Comparison of ENCODE assay signal across 8 cellular contexts in genomic region chr11:73779084-73779902, GRCh38. TPM values are rescaled to one million over a fixed set of nuclear protein-coding genes. Genes with fewer than 3 reads are reported as not detected.
DNase-seq lines count a peak whose midpoint lies in the region; ATAC-seq lines count a peak whose summit lies in the region.

No MANE protein-coding gene starts in this region.

- peaks cover 4% of the 10 kb centered on the region in 2 donors for H3K4me1 Mint-ChIP-seq in effector memory CD8-positive, alpha-beta T cell (ENCODE audit: low read depth in 2 of 2)
- peaks cover 3% of the 10 kb centered on the region for H3K4me1 Mint-ChIP-seq in memory B cell

- peaks cover 5% of the 10 kb centered on the region for H3K36me3 Mint-ChIP-seq in effector memory CD8-positive, alpha-beta T cell (ENCODE audit: insufficient read depth)
- no peaks in the 10 kb centered on the region for H3K36me3 Mint-ChIP-seq in memory B cell

- H3K9me3 Mint-ChIP-seq in effector memory CD8-positive, alpha-beta T cell: no peaks in the 10 kb centered on the region
- H3K9me3 Mint-ChIP-seq in memory B cell: no peaks in the 10 kb centered on the region

- H3K27ac Mint-ChIP-seq in effector memory CD8-positive, alpha-beta T cell: peak overlapping the region; percentile 76 to 97
- H3K27ac Mint-ChIP-seq in memory B cell: peak overlapping the region; percentile 96

- DNase-seq in COR-L47 (lab: John Stamatoyannopoulos, UW) (peak; percentile 98), HT1080 (ENCODE audit: low read depth) (peak; percentile 100), NOMO-1 (lab: John Stamatoyannopoulos, UW; ENCODE audit: unreplicated experiment in 2 of 2) (peak; percentile 98), memory B cell (ENCODE audit: low spot score in 2 of 2) (peak; percentile 89 to 96)
- peak; percentile 86 to 94 (median 89) for DNase-seq in activated CD8-positive, alpha-beta memory T cell treated with anti-CD3 and anti-CD28 coated beads for 48 hours (ENCODE audit: low read depth in 2 of 3, low spot score in 2 of 3)
- peak; percentile 96 to 97 (median 96) for DNase-seq in effector memory CD8-positive, alpha-beta T cell
- peak; percentile 95 for DNase-seq in stimulated activated CD8-positive, alpha-beta memory T cell treated with anti-CD3 and anti-CD28 coated beads, Interleukin-12 subunit alpha, Interleukin-12 subunit beta, amount 100 ng/mL, for 1 hour (ENCODE audit: low read depth)

- peak; percentile 93 for ATAC-seq in GM21367 (IDR thresholded peaks at IDR 0.05; ENCODE audit: unreplicated experiment)
- peak; percentile 97 for ATAC-seq in effector memory CD8-positive, alpha-beta T cell (replicated peaks)
- ATAC-seq in memory B cell (ENCODE audit: low read depth): peak; percentile 98

- peak overlapping the region; percentile 90 to 93 for H3K4me3 Mint-ChIP-seq in effector memory CD8-positive, alpha-beta T cell
- H3K4me3 Mint-ChIP-seq in memory B cell: peak overlapping the region; percentile 94

- H3K27me3 Mint-ChIP-seq in effector memory CD8-positive, alpha-beta T cell: no peaks in the 10 kb centered on the region
- H3K27me3 Mint-ChIP-seq in memory B cell: peaks cover 2% of the 10 kb centered on the region

RNA-seq across cellular contexts. Expression of gene MRPL48, which starts 8.4 kb away (rescaled TPM):
- total RNA-seq in HT1080 (2014; rRNA removed; shearing (Covaris generic)): 64.8 and 69.1 TPM in 2 replicates
- polyA plus RNA-seq in HT1080 (2015; cell fraction: cytosol; rRNA removed): 28.1 and 32.6 TPM in 2 replicates
- 18.2 and 19.1 TPM in 2 replicates for polyA plus RNA-seq in HT1080 (2015; cell fraction: nucleus; rRNA removed)

RNA-seq across cellular contexts. Expression of gene RAB6A, which starts 18.4 kb away (rescaled TPM):
- 45.9 and 59.7 TPM in 2 replicates for total RNA-seq in HT1080 (2014; rRNA removed; shearing (Covaris generic))
- polyA plus RNA-seq in HT1080 (2015; cell fraction: cytosol; rRNA removed): 62.6 and 73.1 TPM in 2 replicates
- 37.8 and 42.6 TPM in 2 replicates for polyA plus RNA-seq in HT1080 (2015; cell fraction: nucleus; rRNA removed)

Comparison
In these comparisons a context has a peak if more than half of its experiments do, and no peak if none do; other contexts are left out.
1. Peak in every context shown above with its lines: DNase-seq and ATAC-seq.